Comparison of ENCODE assay signal across 8 cellular contexts in the genomic region with DNA sequence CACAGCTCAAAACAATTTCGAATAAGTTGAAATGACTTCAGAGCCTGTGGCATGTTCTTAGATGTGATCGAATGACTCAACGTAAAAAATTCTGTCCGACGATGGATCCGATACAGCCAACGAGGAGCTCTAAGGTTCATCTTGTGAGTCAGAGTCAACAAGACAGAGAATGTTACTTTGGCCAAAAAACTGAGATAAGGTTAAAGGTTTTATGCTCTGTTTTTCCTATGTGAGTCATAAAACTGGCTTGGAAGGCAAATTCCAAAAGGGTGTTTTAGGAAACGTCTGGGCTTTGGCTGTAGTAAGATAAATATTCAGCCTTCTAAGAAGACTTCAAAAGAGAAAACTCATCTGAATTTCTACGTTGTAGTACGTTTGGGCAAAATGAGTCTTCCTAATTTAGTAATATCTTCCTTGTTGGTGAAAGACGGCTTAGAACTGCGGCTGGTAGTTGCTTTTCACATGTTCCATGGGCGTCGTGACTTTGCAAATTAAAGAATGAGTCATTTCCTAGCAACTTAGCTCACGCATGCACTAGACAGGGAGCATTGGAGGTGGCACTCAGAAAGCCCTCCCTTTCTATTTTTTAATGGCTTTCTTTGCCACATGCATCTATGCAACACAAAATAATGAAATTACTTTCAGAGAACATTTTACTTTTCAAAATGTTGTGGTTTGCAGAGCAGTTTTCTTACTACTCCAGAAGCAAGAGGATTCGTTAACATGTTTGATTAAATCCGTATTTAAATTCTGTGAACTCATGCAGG. TPM values are rescaled to one million over a fixed set of nuclear protein-coding genes. Genes with fewer than 3 reads are reported as not detected.
DNase-seq lines count a peak whose midpoint lies in the region; ATAC-seq, FAIRE-seq and TF ChIP-seq lines count a peak whose summit lies in the region.

No MANE protein-coding gene starts in this region.

- peaks cover 4 to 9% of the 10 kb centered on the region in 2 experiments for H3K36me3 ChIP-seq in mesenchymal stem cell (ENCODE audit: control insufficient read depth in 1 of 2, insufficient read depth in 2 of 2, low read depth in 1 of 2, low read length in 2 of 2)

- H2BK15ac ChIP-seq in mesenchymal stem cell (ENCODE audit: low read depth, poor library complexity, severe bottlenecking) = no peak overlapping the region

- H3K4me3 ChIP-seq in choroid plexus epithelial cell (ENCODE audit: low read depth, low read length) (no peak overlapping the region), mesenchymal stem cell (ENCODE audit: insufficient read depth in 1 of 2, low read depth in 1 of 2, low read length in 2 of 2) (peak overlapping the region in 1 of 2 experiments; percentile 53)

- TF ChIP-seq POLR2A in GM12891 (IDR thresholded peaks at IDR 0.05; ENCODE audit: low read depth, low read length) = no peak

- no peak overlapping the region for H3K23ac ChIP-seq in mesenchymal stem cell (ENCODE audit: low read length in 2 of 2)

- peak overlapping the region; percentile 49 for H2BK5ac ChIP-seq in mesenchymal stem cell (ENCODE audit: low read depth, low read length, poor library complexity, severe bottlenecking)

- no peak overlapping the region for H3K4ac ChIP-seq in mesenchymal stem cell (ENCODE audit: low read depth in 1 of 2, low read length in 2 of 2)

- H4K91ac ChIP-seq in mesenchymal stem cell (ENCODE audit: low read length) = no peak overlapping the region

- H2AFZ ChIP-seq in mesenchymal stem cell (ENCODE audit: low read depth, low read length) = no peak overlapping the region

- no peak overlapping the region for H4K8ac ChIP-seq in mesenchymal stem cell (ENCODE audit: low read length)

- no peak for FAIRE-seq in GM12891 (lab: Jason Lieb, UNC)

- H3K79me1 ChIP-seq in mesenchymal stem cell (replicated peaks; ENCODE audit: low read length, poor library complexity, severe bottlenecking) = peaks cover 6% of the 10 kb centered on the region

- H2AK5ac ChIP-seq in mesenchymal stem cell (ENCODE audit: low read length, severe bottlenecking) = peak overlapping the region; percentile 5

- peak; percentile 73 for ATAC-seq in HG03342 (IDR thresholded peaks at IDR 0.05; ENCODE audit: unreplicated experiment)

- H3K4me1 ChIP-seq in mesenchymal stem cell (ENCODE audit: control insufficient read depth, insufficient read depth, low read depth, low read length) = peaks cover 52% of the 10 kb centered on the region

- no peaks in the 10 kb centered on the region for H3K9me3 ChIP-seq in mesenchymal stem cell (ENCODE audit: control insufficient read depth, low read length)

- no peaks in the 10 kb centered on the region for H3K27me3 ChIP-seq in mesenchymal stem cell (ENCODE audit: control insufficient read depth in 1 of 2, insufficient read depth in 1 of 2, low read length in 2 of 2)

- H2BK12ac ChIP-seq in mesenchymal stem cell (ENCODE audit: low read length in 2 of 2) = no peak overlapping the region

- H3K14ac ChIP-seq in mesenchymal stem cell (ENCODE audit: low read length in 2 of 2) = no peak overlapping the region

- 1% methylated on average over 17 of the region's 17 CpGs for WGBS in mesenchymal stem cell

- DNase-seq in GM12891 (ENCODE audit: insufficient read length, low spot score) = peak; percentile 55
- peak; percentile 5 for DNase-seq in T-helper 22 cell (ENCODE audit: low read depth)
- DNase-seq in choroid plexus epithelial cell (ENCODE audit: low read depth) = peak; percentile 99
- peak; percentile 99 for DNase-seq in mesenchymal stem cell
- peak; percentile 68 for DNase-seq in stimulated activated CD8-positive, alpha-beta memory T cell treated with anti-CD3 and anti-CD28 coated beads, Interleukin-4, amount 100 ng/mL, for 48 hours
- no peak for DNase-seq in DMS79 treated with DMSO at 0.1 percent for 48 hours (lab: John Stamatoyannopoulos, UW)
- no peak for DNase-seq in T-helper 9 cell

- peak overlapping the region; percentile 40 for H3K4me2 ChIP-seq in mesenchymal stem cell (ENCODE audit: low read length, poor library complexity, severe bottlenecking)

- H3K18ac ChIP-seq in mesenchymal stem cell (ENCODE audit: low read depth in 1 of 2, low read length in 2 of 2) = peak overlapping the region in 1 of 2 experiments; percentile 17

- H3K9ac ChIP-seq in mesenchymal stem cell (ENCODE audit: low read length) = peak overlapping the region; percentile 84

- TF ChIP-seq CTCF in choroid plexus epithelial cell (conservative IDR thresholded peaks at IDR 0.05; ENCODE audit: low read depth, low read length) = no peak

- H2BK120ac ChIP-seq in mesenchymal stem cell (ENCODE audit: low read depth, low read length) = peak overlapping the region; percentile 94

- peak overlapping the region; percentile 98 for H3K27ac ChIP-seq in mesenchymal stem cell (ENCODE audit: low read length, poor library complexity, severe bottlenecking)

TF ChIP-seq in GM12891, 5 proteins besides CTCF, POLR2A, EP300 and RAD21:
- TF ChIP-seq POU2F2 (IDR thresholded peaks at IDR 0.05; ENCODE audit: low read depth, low read length) (0 out of 2 replicates have a peak, but pooled peaks have one; percentile 19), PAX5 (IDR thresholded peaks at IDR 0.05; ENCODE audit: insufficient read depth, low read length, severe bottlenecking) (no peak), TAF1 (IDR thresholded peaks at IDR 0.05; ENCODE audit: low read depth, low read length) (no peak), POLR2AphosphoS5 (IDR thresholded peaks at IDR 0.05; ENCODE audit: low read depth, low read length) (no peak), SPI1 (IDR thresholded peaks at IDR 0.05; ENCODE audit: low read depth, low read length) (no peak)

RNA-seq across cellular contexts. Expression of gene PFKP, which starts 28.2 kb away (rescaled TPM):
- 129 TPM for polyA plus RNA-seq in GM12891 (2012; ENCODE audit: low read depth, missing spikeins)
- polyA plus RNA-seq in mesenchymal stem cell (2013, experiment 1 of 2) = 57.2 TPM
- polyA plus RNA-seq in mesenchymal stem cell (2013, experiment 2 of 2) = 54.3 TPM

Comparison
In these comparisons a context has a peak if more than half of its experiments do, and no peak if none do; other contexts are left out.
1. DNase-seq: peak in GM12891 (single experiment), T-helper 22 cell (single experiment), choroid plexus epithelial cell (single experiment), mesenchymal stem cell (single experiment) and stimulated activated CD8-positive, alpha-beta memory T cell treated with anti-CD3 and anti-CD28 coated beads, Interleukin-4, amount 100 ng/mL, for 48 hours (single experiment); none in DMS79 treated with DMSO at 0.1 percent for 48 hours (single experiment) and T-helper 9 cell (single experiment).